Comparison of ENCODE assay signal across 1 cellular context in genomic region chr9:77847626-77848025, GRCh38.
TF ChIP-seq lines count a peak whose summit lies in the region.

No MANE protein-coding gene starts in this region.

TF ChIP-seq in SK-N-SH treated with all-trans-retinoic acid at 6 μM for 48 hours, 23 proteins besides CTCF, POLR2A, EP300 and RAD21 (continued from another document):
- TF ChIP-seq, protein P1, sequence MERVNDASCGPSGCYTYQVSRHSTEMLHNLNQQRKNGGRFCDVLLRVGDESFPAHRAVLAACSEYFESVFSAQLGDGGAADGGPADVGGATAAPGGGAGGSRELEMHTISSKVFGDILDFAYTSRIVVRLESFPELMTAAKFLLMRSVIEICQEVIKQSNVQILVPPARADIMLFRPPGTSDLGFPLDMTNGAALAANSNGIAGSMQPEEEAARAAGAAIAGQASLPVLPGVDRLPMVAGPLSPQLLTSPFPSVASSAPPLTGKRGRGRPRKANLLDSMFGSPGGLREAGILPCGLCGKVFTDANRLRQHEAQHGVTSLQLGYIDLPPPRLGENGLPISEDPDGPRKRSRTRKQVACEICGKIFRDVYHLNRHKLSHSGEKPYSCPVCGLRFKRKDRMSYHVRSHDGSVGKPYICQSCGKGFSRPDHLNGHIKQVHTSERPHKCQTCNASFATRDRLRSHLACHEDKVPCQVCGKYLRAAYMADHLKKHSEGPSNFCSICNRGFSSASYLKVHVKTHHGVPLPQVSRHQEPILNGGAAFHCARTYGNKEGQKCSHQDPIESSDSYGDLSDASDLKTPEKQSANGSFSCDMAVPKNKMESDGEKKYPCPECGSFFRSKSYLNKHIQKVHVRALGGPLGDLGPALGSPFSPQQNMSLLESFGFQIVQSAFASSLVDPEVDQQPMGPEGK (CRISPR knock-in tag; IDR thresholded peaks at IDR 0.05; ENCODE audit: borderline replicate concordance): no peak
- TF ChIP-seq OSR1 (CRISPR knock-in tag; IDR thresholded peaks at IDR 0.05): no peak
- TF ChIP-seq, protein P2, sequence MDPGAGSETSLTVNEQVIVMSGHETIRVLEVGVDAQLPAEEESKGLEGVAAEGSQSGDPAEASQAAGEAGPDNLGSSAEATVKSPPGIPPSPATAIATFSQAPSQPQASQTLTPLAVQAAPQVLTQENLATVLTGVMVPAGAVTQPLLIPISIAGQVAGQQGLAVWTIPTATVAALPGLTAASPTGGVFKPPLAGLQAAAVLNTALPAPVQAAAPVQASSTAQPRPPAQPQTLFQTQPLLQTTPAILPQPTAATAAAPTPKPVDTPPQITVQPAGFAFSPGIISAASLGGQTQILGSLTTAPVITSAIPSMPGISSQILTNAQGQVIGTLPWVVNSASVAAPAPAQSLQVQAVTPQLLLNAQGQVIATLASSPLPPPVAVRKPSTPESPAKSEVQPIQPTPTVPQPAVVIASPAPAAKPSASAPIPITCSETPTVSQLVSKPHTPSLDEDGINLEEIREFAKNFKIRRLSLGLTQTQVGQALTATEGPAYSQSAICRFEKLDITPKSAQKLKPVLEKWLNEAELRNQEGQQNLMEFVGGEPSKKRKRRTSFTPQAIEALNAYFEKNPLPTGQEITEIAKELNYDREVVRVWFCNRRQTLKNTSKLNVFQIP (CRISPR knock-in tag; IDR thresholded peaks at IDR 0.05; ENCODE audit: borderline replicate concordance, low read depth): no peak
- TF ChIP-seq BACH2 (CRISPR knock-in tag; IDR thresholded peaks at IDR 0.05; ENCODE audit: borderline replicate concordance): no peak
- TF ChIP-seq CSRNP3 (CRISPR knock-in tag; IDR thresholded peaks at IDR 0.05): no peak
- TF ChIP-seq ZNF8 (CRISPR knock-in tag; IDR thresholded peaks at IDR 0.05): no peak
- TF ChIP-seq GLIS3 (CRISPR knock-in tag; IDR thresholded peaks at IDR 0.05): no peak
- TF ChIP-seq ESRRG (CRISPR knock-in tag; IDR thresholded peaks at IDR 0.05): no peak
